20 cellular contexts compared by ENCODE assay signal in genomic region chr7:111568870-111569462, GRCh38. TPM values are rescaled to one million over a fixed set of nuclear protein-coding genes. Genes with fewer than 3 reads are reported as not detected.
A peak's percentile ranks its signal among the peaks of the same experiment; 100 is the strongest.
DNase-seq lines count a peak whose midpoint lies in the region; ATAC-seq and TF ChIP-seq lines count a peak whose summit lies in the region.
"Had no signal": no experiment of that assay in that cellular context is flagged by ENCODE, and none has a peak within 500 bp of the region (broad histone marks: within the 10 kb centered on the region; RNA-seq: fewer than 3 reads in every experiment).

No MANE protein-coding gene starts in this region.

- H3K36me3 ChIP-seq in HCT116 (ENCODE audit: control insufficient read depth in 1 of 2, insufficient read depth in 2 of 2, low read length in 2 of 2) (no peaks in the 10 kb centered on the region), left ventricle myocardium inferior (no peaks in the 10 kb centered on the region)
- H3K36me3 ChIP-seq: BLaER1, tibial artery had no signal

- no peak for TF ChIP-seq RAD21 in HCT116 (IDR thresholded peaks at IDR 0.05; ENCODE audit: low read depth)

- no peak for TF ChIP-seq POLR2A in HCT116 (IDR thresholded peaks at IDR 0.05; ENCODE audit: borderline replicate concordance, extremely low read depth, insufficient read depth, insufficient read length)

- H3K4me3 ChIP-seq in HCT116 (replicated peaks in 1 of 2; ENCODE audit: low read depth in 1 of 2, low read length in 2 of 2) (no peak overlapping the region), left ventricle myocardium inferior (no peak overlapping the region)
- H3K4me3 ChIP-seq: BLaER1, tibial artery had no signal

- H3K27ac ChIP-seq in HCT116 (ENCODE audit: low read depth, low read length) (no peak overlapping the region), foreskin keratinocyte (no peak overlapping the region), left ventricle myocardium inferior (replicated peaks) (no peak overlapping the region)
- H3K27ac ChIP-seq: BLaER1, tibial artery had no signal

- no peak overlapping the region for H3K4me3 Mint-ChIP-seq in stimulated activated memory B cell treated with anti-CD40 and anti-IgM and Interleukin-4, amounts not matched to agents 10 μg/mL and 1 μg/mL and 100 μg/mL, for 72 hours
- H3K4me3 Mint-ChIP-seq in activated T-cell treated with anti-CD3 and anti-CD28 coated beads, Interleukin-2, amount 50 U/mL, for 72 hours, result no peak overlapping the region
- H3K4me3 Mint-ChIP-seq: activated T-cell treated with anti-CD3 and anti-CD28 coated beads, Interleukin-2, amount 50 U/mL, for 4 hours had no signal

- ATAC-seq in GM19035 (IDR thresholded peaks at IDR 0.05; ENCODE audit: unreplicated experiment) (peak; percentile 67), HCT116 (peak; percentile 36; the same call in 1 of the 2 replicates), HG03139 (IDR thresholded peaks at IDR 0.05; ENCODE audit: unreplicated experiment) (peak; percentile 64), foreskin keratinocyte (peak; percentile 58)
- no peak for ATAC-seq in stimulated activated memory B cell treated with anti-CD40 and anti-IgM and Interleukin-4, amounts not matched to agents 10 μg/mL and 1 μg/mL and 100 μg/mL, for 72 hours
- no peak for ATAC-seq in activated T-cell treated with anti-CD3 and anti-CD28 coated beads, Interleukin-2, amount 50 U/mL, for 72 hours (replicated peaks in 1 of 2)
- ATAC-seq: activated T-cell treated with anti-CD3 and anti-CD28 coated beads, Interleukin-2, amount 50 U/mL, for 4 hours had no signal

- RAD21 ChIA-PET in HCT116 (lab: Charles Lee; ENCODE audit: low non-redundant PET in 1 of 2, low total read pairs in 2 of 2, uncharacterized antibody in 2 of 2, unreplicated experiment in 2 of 2), result no interaction called here

- H3K27me3 ChIP-seq in HCT116 (ENCODE audit: insufficient read depth, low read length) (no peaks in the 10 kb centered on the region), foreskin keratinocyte (no peaks in the 10 kb centered on the region), left ventricle myocardium inferior (ENCODE audit: low read depth) (no peaks in the 10 kb centered on the region)
- H3K27me3 ChIP-seq: BLaER1, tibial artery had no signal

- no peaks in the 10 kb centered on the region for H3K9me2 ChIP-seq in HCT116 (ENCODE audit: insufficient read depth)

- no TSS peak for BruUV-seq in HCT116 (replicated peaks; lab: Mats Ljungman, UMichigan)

- peaks cover 7% of the 10 kb centered on the region for H3K36me3 Mint-ChIP-seq in stimulated activated memory B cell treated with anti-CD40 and anti-IgM and Interleukin-4, amounts not matched to agents 10 μg/mL and 1 μg/mL and 100 μg/mL, for 72 hours
- H3K36me3 Mint-ChIP-seq in activated T-cell treated with anti-CD3 and anti-CD28 coated beads, Interleukin-2, amount 50 U/mL, for 72 hours (ENCODE audit: insufficient read depth in 2 of 2), result peaks cover 7 to 8% of the 10 kb centered on the region in 2 donors

- no peak overlapping the region for H3K27ac Mint-ChIP-seq in stimulated activated memory B cell treated with anti-CD40 and anti-IgM and Interleukin-4, amounts not matched to agents 10 μg/mL and 1 μg/mL and 100 μg/mL, for 72 hours
- no peak overlapping the region for H3K27ac Mint-ChIP-seq in activated T-cell treated with anti-CD3 and anti-CD28 coated beads, Interleukin-2, amount 50 U/mL, for 72 hours

- CTCF ChIA-PET in HCT116 (lab: Charles Lee), result no interaction called here

- no peak overlapping the region for H3K9ac ChIP-seq in HCT116 (ENCODE audit: low read length)
- H3K9ac ChIP-seq: BLaER1, SK-N-SH had no signal

- peaks cover 19% of the 10 kb centered on the region for H3K27me3 Mint-ChIP-seq in stimulated activated memory B cell treated with anti-CD40 and anti-IgM and Interleukin-4, amounts not matched to agents 10 μg/mL and 1 μg/mL and 100 μg/mL, for 72 hours
- no peaks in the 10 kb centered on the region for H3K27me3 Mint-ChIP-seq in activated T-cell treated with anti-CD3 and anti-CD28 coated beads, Interleukin-2, amount 50 U/mL, for 72 hours (ENCODE audit: low read depth)

- POLR2A ChIA-PET in HCT116 (lab: Charles Lee), result no interaction called here

- peaks cover 4% of the 10 kb centered on the region for H3K4me1 Mint-ChIP-seq in stimulated activated memory B cell treated with anti-CD40 and anti-IgM and Interleukin-4, amounts not matched to agents 10 μg/mL and 1 μg/mL and 100 μg/mL, for 72 hours
- H3K4me1 Mint-ChIP-seq in activated T-cell treated with anti-CD3 and anti-CD28 coated beads, Interleukin-2, amount 50 U/mL, for 72 hours (ENCODE audit: low read depth), result no peaks in the 10 kb centered on the region

- H3K9me3 Mint-ChIP-seq in stimulated activated memory B cell treated with anti-CD40 and anti-IgM and Interleukin-4, amounts not matched to agents 10 μg/mL and 1 μg/mL and 100 μg/mL, for 72 hours, result peaks cover 15% of the 10 kb centered on the region
- H3K9me3 Mint-ChIP-seq in activated T-cell treated with anti-CD3 and anti-CD28 coated beads, Interleukin-2, amount 50 U/mL, for 72 hours, result peaks cover 5 to 7% of the 10 kb centered on the region in 2 donors

- H4K20me1 ChIP-seq in HCT116 (ENCODE audit: insufficient read depth), result no peaks in the 10 kb centered on the region
- H4K20me1 ChIP-seq: BLaER1 had no signal

- no peak overlapping the region for H3K4me2 ChIP-seq in HCT116 (ENCODE audit: low read length)
- H3K4me2 ChIP-seq: BLaER1, SK-N-SH had no signal

- DNase-seq in HCT116 (ENCODE audit: low read depth, low spot score) (no peak), foreskin keratinocyte (peak in 1 of 2 donors; percentile 28), pons (ENCODE audit: low spot score) (no peak), left ventricle myocardium inferior (no peak)
- DNase-seq in activated T-cell treated with anti-CD3 and anti-CD28 coated beads, Interleukin-2, amount 50 U/mL, for 72 hours, result no peak
- DNase-seq: activated CD4-positive, alpha-beta T cell treated with anti-CD3 and anti-CD28 coated beads, Interleukin-2, amount 50 U/mL, for 1 hour; activated T-cell treated with anti-CD3 and anti-CD28 coated beads, Interleukin-2, amount 50 U/mL, for 4 hours; DMS 273 treated with DMSO at 0.1 percent for 48 hours; effector CD4-positive, alpha-beta T cell; hippocampal formation; MM.1S; NCI-H187; NCI-H510A; SK-N-SH; stimulated activated CD4-positive, alpha-beta T cell treated with anti-CD3 and anti-CD28 coated beads, Interleukin-4, amount 100 ng/mL, for 24 hours; tibial artery had no signal

- H3K4me1 ChIP-seq in HCT116 (ENCODE audit: control insufficient read depth in 1 of 2, insufficient read depth in 2 of 2, low read length in 2 of 2) (no peaks in the 10 kb centered on the region), foreskin keratinocyte (no peaks in the 10 kb centered on the region), left ventricle myocardium inferior (no peaks in the 10 kb centered on the region)
- H3K4me1 ChIP-seq: BLaER1, tibial artery had no signal

- no peaks in the 10 kb centered on the region for H3K79me2 ChIP-seq in HCT116 (ENCODE audit: insufficient read depth, low read length)

- H3K9me3 ChIP-seq in HCT116 (ENCODE audit: control insufficient read depth in 1 of 2, insufficient read depth in 1 of 2, low read depth in 1 of 2, low read length in 2 of 2) (no peaks in the 10 kb centered on the region), left ventricle myocardium inferior (replicated peaks) (peaks cover 20% of the 10 kb centered on the region)
- H3K9me3 ChIP-seq: SK-N-SH had no signal

- no peak for TF ChIP-seq CTCF in HCT116 (IDR thresholded peaks at IDR 0.05 in 2 of 3, conservative IDR thresholded peaks at IDR 0.05 in 1 of 3; ENCODE audit: borderline replicate concordance in 1 of 3, insufficient read depth in 1 of 3, low read depth in 2 of 3, low read length in 2 of 3)
- TF ChIP-seq CTCF in foreskin keratinocyte (conservative IDR thresholded peaks at IDR 0.05), result no peak
- no peak for TF ChIP-seq CTCF in left ventricle myocardium inferior (IDR thresholded peaks at IDR 0.05; ENCODE audit: borderline replicate concordance)

- intact Hi-C loops in HCT116 (cut with micrococcal nuclease) (no loop called here), left ventricle myocardium inferior (cut with micrococcal nuclease) (no loop called here)

- no peak overlapping the region for H2AFZ ChIP-seq in HCT116 (ENCODE audit: low read depth, low read length, poor library complexity, severe bottlenecking)

TF ChIP-seq in HCT116, 20 proteins besides CTCF, POLR2A, EP300 and RAD21:
- TF ChIP-seq EZH2phosphoT487 (IDR thresholded peaks at IDR 0.05; ENCODE audit: borderline replicate concordance), result no peak

RNA-seq across cellular contexts. Expression of gene IMMP2L, which starts 6.7 kb away (rescaled TPM):
- 21.1 TPM for total RNA-seq in HCT116 (2021; ENCODE audit: unreplicated experiment)
- polyA plus RNA-seq in HCT116 (2012), result 8.4 and 10.0 TPM in 2 replicates
- 9.1 and 11.8 TPM in 2 replicates for total RNA-seq in foreskin keratinocyte
- 11.2 and 13.3 TPM in 2 replicates for polyA plus RNA-seq in foreskin keratinocyte
- 10 to 100 TPM; 21.7 to 27.5 TPM for total RNA-seq in activated T-cell treated with anti-CD3 and anti-CD28 coated beads, Interleukin-2, amount 50 U/mL, for 72 hours
- 17.8 TPM for total RNA-seq in left ventricle myocardium inferior

Comparison
In these comparisons a context has a peak if more than half of its experiments do, and no peak if none do; other contexts are left out.
1. ATAC-seq: peak in GM19035 (single experiment), HCT116 (single experiment), HG03139 (single experiment) and foreskin keratinocyte (single experiment); none in stimulated activated memory B cell treated with anti-CD40 and anti-IgM and Interleukin-4, amounts not matched to agents 10 μg/mL and 1 μg/mL and 100 μg/mL, for 72 hours (single experiment) and activated T-cell treated with anti-CD3 and anti-CD28 coated beads, Interleukin-2, amount 50 U/mL, for 72 hours (0 of 2).